ENCODE assay signal across 1 cellular context in genomic region chr6:39886871-39887270, GRCh38.
TF ChIP-seq lines count a peak whose summit lies in the region.

No MANE protein-coding gene starts in this region.

TF ChIP-seq in GM23338, 12 proteins besides CTCF, POLR2A, EP300 and RAD21 (continued from another document):
- TF ChIP-seq ZNF462 (CRISPR knock-in tag; IDR thresholded peaks at IDR 0.05) = no peak
